18 cellular contexts compared by ENCODE assay signal in genomic region chr12:105451798-105452197, GRCh38.
"Had no signal": no experiment of that assay in that cellular context is flagged by ENCODE, and none has a peak within 500 bp of the region (broad histone marks: within the 10 kb centered on the region; RNA-seq: fewer than 3 reads in every experiment).

No MANE protein-coding gene starts in this region.

- H3K4me3 ChIP-seq: dorsolateral prefrontal cortex, gastrocnemius medialis, lower lobe of right lung, neural progenitor cell, prostate gland, right atrium auricular region, sigmoid colon, skin epidermis, spleen, thoracic aorta, transverse colon had no signal

- H3K4me3 Mint-ChIP-seq: natural killer cell treated with Interleukin-12 subunit alpha and Interleukin-12 subunit beta and Interleukin-15 and Interleukin-18, amount 100 ng/mL, for 72 hours; neural progenitor cell; stimulated activated naive B cell treated with anti-CD40 and anti-IgM and Interleukin-4, amounts not matched to agents 10 μg/mL and 1 μg/mL and 100 μg/mL, for 72 hours; stimulated activated naive CD8-positive, alpha-beta T cell treated with anti-CD3 and anti-CD28 coated beads, Interleukin-15, Interleukin-2, amounts not matched to agents 100 ng/mL and 50 ng/mL, for 24 hours had no signal

- H3K9me3 Mint-ChIP-seq: naive B cell; natural killer cell treated with Interleukin-12 subunit alpha and Interleukin-12 subunit beta and Interleukin-15 and Interleukin-18, amount 100 ng/mL, for 72 hours; stimulated activated naive B cell treated with anti-CD40 and anti-IgM and Interleukin-4, amounts not matched to agents 10 μg/mL and 1 μg/mL and 100 μg/mL, for 72 hours; stimulated activated naive CD8-positive, alpha-beta T cell treated with anti-CD3 and anti-CD28 coated beads, Interleukin-15, Interleukin-2, amounts not matched to agents 100 ng/mL and 50 ng/mL, for 24 hours had no signal

- ATAC-seq: left ventricle myocardium superior; lower lobe of right lung; natural killer cell treated with Interleukin-12 subunit alpha and Interleukin-12 subunit beta and Interleukin-15 and Interleukin-18, amount 100 ng/mL, for 72 hours; stimulated activated naive B cell treated with anti-CD40 and anti-IgM and Interleukin-4, amounts not matched to agents 10 μg/mL and 1 μg/mL and 100 μg/mL, for 72 hours had no signal

- H3K9ac ChIP-seq: neural progenitor cell had no signal

- H3K9me3 ChIP-seq: gastrocnemius medialis, lower lobe of right lung, prostate gland, right atrium auricular region, sigmoid colon, spleen, thoracic aorta, transverse colon had no signal

- H3K4me1 ChIP-seq: lower lobe of right lung, neural progenitor cell, prostate gland, right atrium auricular region, sigmoid colon, spleen, transverse colon had no signal

- H3K4me2 ChIP-seq: neural progenitor cell had no signal

- H3K4me1 Mint-ChIP-seq: naive B cell; neural progenitor cell; stimulated activated naive B cell treated with anti-CD40 and anti-IgM and Interleukin-4, amounts not matched to agents 10 μg/mL and 1 μg/mL and 100 μg/mL, for 72 hours had no signal

- DNase-seq: dorsolateral prefrontal cortex; effector CD4-positive, alpha-beta T cell; head of caudate nucleus; left ventricle myocardium superior; lower lobe of right lung; naive B cell; sigmoid colon; spleen; stimulated activated naive B cell treated with anti-CD40 and anti-IgM and Interleukin-4, amounts not matched to agents 10 μg/mL and 1 μg/mL and 100 μg/mL, for 72 hours; transverse colon had no signal

- H3K36me3 ChIP-seq: gastrocnemius medialis, lower lobe of right lung, neural progenitor cell, prostate gland, right atrium auricular region, sigmoid colon, spleen, thoracic aorta, transverse colon had no signal

- H2AFZ ChIP-seq: neural progenitor cell had no signal

- H3K27ac Mint-ChIP-seq: natural killer cell treated with Interleukin-12 subunit alpha and Interleukin-12 subunit beta and Interleukin-15 and Interleukin-18, amount 100 ng/mL, for 72 hours; neural progenitor cell; stimulated activated naive B cell treated with anti-CD40 and anti-IgM and Interleukin-4, amounts not matched to agents 10 μg/mL and 1 μg/mL and 100 μg/mL, for 72 hours; stimulated activated naive CD8-positive, alpha-beta T cell treated with anti-CD3 and anti-CD28 coated beads, Interleukin-15, Interleukin-2, amounts not matched to agents 100 ng/mL and 50 ng/mL, for 24 hours had no signal

- H3K27me3 ChIP-seq: dorsolateral prefrontal cortex, gastrocnemius medialis, neural progenitor cell, right atrium auricular region, sigmoid colon, transverse colon had no signal

- H3K27ac ChIP-seq: dorsolateral prefrontal cortex, gastrocnemius medialis, lower lobe of right lung, neural progenitor cell, prostate gland, right atrium auricular region, sigmoid colon, skin epidermis, spleen, thoracic aorta, transverse colon had no signal

- H3K36me3 Mint-ChIP-seq: naive B cell; natural killer cell treated with Interleukin-12 subunit alpha and Interleukin-12 subunit beta and Interleukin-15 and Interleukin-18, amount 100 ng/mL, for 72 hours; neural progenitor cell; stimulated activated naive B cell treated with anti-CD40 and anti-IgM and Interleukin-4, amounts not matched to agents 10 μg/mL and 1 μg/mL and 100 μg/mL, for 72 hours had no signal
